In the genomic region with DNA sequence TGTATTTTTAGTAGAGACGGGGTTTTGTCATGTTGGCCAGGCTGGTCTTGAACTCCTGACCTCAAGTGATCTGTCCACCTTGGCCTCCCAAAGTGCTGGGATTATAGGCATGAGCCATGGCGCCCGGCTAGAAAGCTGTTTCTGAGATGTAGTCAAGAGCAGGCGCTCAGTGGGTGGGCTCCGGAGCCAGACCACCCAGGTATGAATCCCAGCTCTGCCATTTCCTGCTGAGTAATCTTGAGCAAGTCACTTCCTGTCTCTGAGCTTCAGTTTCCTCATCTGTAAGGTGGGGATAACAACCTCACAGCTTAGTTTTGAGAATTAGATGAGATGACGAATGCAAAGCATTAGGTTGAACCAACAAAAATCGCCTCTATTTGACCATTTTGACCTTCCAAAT, we compare ENCODE assay signal across 8 cellular contexts. TPM values are rescaled to one million over a fixed set of nuclear protein-coding genes. Genes with fewer than 3 reads are reported as not detected.
DNase-seq lines count a peak whose midpoint lies in the region; ATAC-seq, FAIRE-seq and TF ChIP-seq lines count a peak whose summit lies in the region.
"Not testable (repeated sequence)": the region's sequence is repeated elsewhere in the genome, so short reads cannot be mapped to it uniquely, and the experiment has no call there.
"Had no signal": no experiment of that assay in that cellular context is flagged by ENCODE, and none has a peak within 500 bp of the region (broad histone marks: within the 10 kb centered on the region; RNA-seq: fewer than 3 reads in every experiment).

No MANE protein-coding gene starts in this region.

- H2BK15ac ChIP-seq in mesenchymal stem cell (ENCODE audit: low read depth, poor library complexity, severe bottlenecking): not testable (repeated sequence)

- not testable (repeated sequence) for H3K36me3 Mint-ChIP-seq in endodermal cell (ENCODE audit: low read depth)

- not testable (repeated sequence) for H3K9me3 ChIP-seq in SJCRH30 (replicated peaks); adrenal gland (replicated peaks in 1 of 3); mesenchymal stem cell (ENCODE audit: control insufficient read depth, low read length); psoas muscle
- peaks cover 15% of the 10 kb centered on the region for H3K9me3 ChIP-seq in endodermal cell (ENCODE audit: control insufficient read depth, low read length)

- H3K4me1 ChIP-seq in SJCRH30 (peaks cover 36% of the 10 kb centered on the region), endodermal cell (ENCODE audit: control insufficient read depth, insufficient read depth, low read length) (peaks cover 21% of the 10 kb centered on the region), psoas muscle (peaks cover 33% of the 10 kb centered on the region)
- not testable (repeated sequence) for H3K4me1 ChIP-seq in adrenal gland (replicated peaks in 1 of 2); mesenchymal stem cell (ENCODE audit: control insufficient read depth, insufficient read depth, low read depth, low read length)

- not testable (repeated sequence) for H4K8ac ChIP-seq in mesenchymal stem cell (ENCODE audit: low read length)

- not testable (repeated sequence) for H3K27ac ChIP-seq in SJCRH30; endodermal cell (ENCODE audit: low read depth, low read length)
- H3K27ac ChIP-seq in adrenal gland: peak overlapping the region in 3 of 5 donors; percentile 65 to 85 (median 73)
- peak overlapping the region; percentile 83 for H3K27ac ChIP-seq in mesenchymal stem cell (ENCODE audit: low read length, poor library complexity, severe bottlenecking)
- H3K27ac ChIP-seq in psoas muscle: peak overlapping the region; percentile 76

- H3K4me3 Mint-ChIP-seq in endodermal cell: not testable (repeated sequence)

- not testable (repeated sequence) for H3K36me3 ChIP-seq in SJCRH30; adrenal gland (replicated peaks in 1 of 2); endodermal cell (ENCODE audit: control insufficient read depth, insufficient read depth, low read length); mesenchymal stem cell (ENCODE audit: control insufficient read depth in 1 of 2, insufficient read depth in 2 of 2, low read depth in 1 of 2, low read length in 2 of 2); psoas muscle (ENCODE audit: insufficient read depth in 1 of 2, low read depth in 1 of 2)

- H3K79me1 ChIP-seq in mesenchymal stem cell (replicated peaks; ENCODE audit: low read length, poor library complexity, severe bottlenecking): not testable (repeated sequence)

- H2BK5ac ChIP-seq in mesenchymal stem cell (ENCODE audit: low read depth, low read length, poor library complexity, severe bottlenecking): not testable (repeated sequence)

- not testable (repeated sequence) for TF ChIP-seq POLR2A in GM12891 (IDR thresholded peaks at IDR 0.05; ENCODE audit: low read depth, low read length); adrenal gland (IDR thresholded peaks at IDR 0.05)

- H2AK5ac ChIP-seq in mesenchymal stem cell (ENCODE audit: low read length, severe bottlenecking): not testable (repeated sequence)

- H3K23ac ChIP-seq in mesenchymal stem cell (ENCODE audit: low read length in 2 of 2): not testable (repeated sequence)

- not testable (repeated sequence) for H3K27me3 Mint-ChIP-seq in endodermal cell (ENCODE audit: insufficient read depth)

- not testable (repeated sequence) for ATAC-seq in psoas muscle

- H2AFZ ChIP-seq in mesenchymal stem cell (ENCODE audit: low read depth, low read length): not testable (repeated sequence)

- 65 to 83% (median 69%) methylated on average over 5 to 7 of the region's 7 CpGs for WGBS in adrenal gland, 4 donors
- WGBS in endodermal cell (ENCODE audit: insufficient coverage in 1 of 2, insufficient read length in 1 of 2), 2 experiments: 80 to 82% methylated on average over 6 to 7 of the region's 7 CpGs
- WGBS in mesenchymal stem cell: 70% methylated on average over 7 of the region's 7 CpGs
- 72 to 89% (median 78%) methylated on average over 7 of the region's 7 CpGs for WGBS in psoas muscle, 3 donors

- peaks cover 34% of the 10 kb centered on the region for H3K4me1 Mint-ChIP-seq in endodermal cell

- H4K91ac ChIP-seq in mesenchymal stem cell (ENCODE audit: low read length): not testable (repeated sequence)

- H3K18ac ChIP-seq in mesenchymal stem cell (ENCODE audit: low read depth in 1 of 2, low read length in 2 of 2): not testable (repeated sequence)

- not testable (repeated sequence) for H3K14ac ChIP-seq in mesenchymal stem cell (ENCODE audit: low read length in 2 of 2)

- H3K4ac ChIP-seq in mesenchymal stem cell (ENCODE audit: low read depth in 1 of 2, low read length in 2 of 2): not testable (repeated sequence)

- not testable (repeated sequence) for FAIRE-seq in GM12891 (lab: Jason Lieb, UNC)

- TF ChIP-seq CTCF in adrenal gland (IDR thresholded peaks at IDR 0.05); endodermal cell (conservative IDR thresholded peaks at IDR 0.05); psoas muscle (IDR thresholded peaks at IDR 0.05): not testable (repeated sequence)

- H3K4me2 ChIP-seq in mesenchymal stem cell (ENCODE audit: low read length, poor library complexity, severe bottlenecking): not testable (repeated sequence)

- H2BK12ac ChIP-seq in mesenchymal stem cell (ENCODE audit: low read length in 2 of 2): peak overlapping the region in 1 of 2 experiments; percentile 24

- intact Hi-C loops in adrenal gland (cut with DNase I): loop anchor here in 1 of 2 donors (5.0 kb wide), 1 partner anchor 275 kb away; no protein-coding TSS in a partner anchor
- intact Hi-C loops in psoas muscle (cut with DNase I): loop anchor here (2.0 to 5.0 kb wide), 3 partner anchors 55 to 345 kb away; partner anchors contain the start of gene PADI2 (in 1 of the 2)

- H3K27me3 ChIP-seq in SJCRH30; adrenal gland; endodermal cell (ENCODE audit: control insufficient read depth, insufficient read depth, low read length, poor library complexity, severe bottlenecking); psoas muscle (ENCODE audit: insufficient read depth in 3 of 3, low read length in 2 of 3): not testable (repeated sequence)
- H3K27me3 ChIP-seq in mesenchymal stem cell (ENCODE audit: control insufficient read depth in 1 of 2, insufficient read depth in 1 of 2, low read length in 2 of 2): peaks cover 0 to 25% of the 10 kb centered on the region in 2 experiments

- not testable (repeated sequence) for DNase-seq in GM12891 (ENCODE audit: insufficient read length, low spot score); adrenal gland; endodermal cell; mesenchymal stem cell; psoas muscle
- DNase-seq in HT1080 (ENCODE audit: low read depth): peak; percentile 83
- peak; percentile 72 to 74 for DNase-seq in SJCRH30

- H3K9me3 Mint-ChIP-seq in endodermal cell: peaks cover 19% of the 10 kb centered on the region

- H2BK120ac ChIP-seq in mesenchymal stem cell (ENCODE audit: low read depth, low read length): not testable (repeated sequence)

- H3K27ac Mint-ChIP-seq in endodermal cell: peak overlapping the region; percentile 63

- H3K9ac ChIP-seq in endodermal cell (ENCODE audit: extremely low read depth, low read length, poor library complexity, severe bottlenecking); mesenchymal stem cell (ENCODE audit: low read length): not testable (repeated sequence)

- H3K4me3 ChIP-seq in SJCRH30; adrenal gland; endodermal cell (ENCODE audit: low read length); mesenchymal stem cell (ENCODE audit: insufficient read depth in 1 of 2, low read depth in 1 of 2, low read length in 2 of 2); psoas muscle: not testable (repeated sequence)

RNA-seq across cellular contexts. Expression of gene SDHB, which starts 8.9 kb away (rescaled TPM):
- 92.5 TPM for polyA plus RNA-seq in GM12891 (2012; ENCODE audit: low read depth, missing spikeins)
- 292 and 299 TPM in 2 replicates for total RNA-seq in HT1080 (2014; rRNA removed; shearing (Covaris generic))
- 188 and 193 TPM in 2 replicates for polyA plus RNA-seq in HT1080 (2015; cell fraction: cytosol; rRNA removed)
- 108 and 113 TPM in 2 replicates for polyA plus RNA-seq in HT1080 (2015; cell fraction: nucleus; rRNA removed)
- 243 and 247 TPM in 2 replicates for total RNA-seq in SJCRH30 (2014; rRNA removed; shearing (Covaris generic))
- 100 to 1,000 TPM; 108 to 243 (median 152) TPM for total RNA-seq in adrenal gland
- 100 to 1,000 TPM in 1 of 3 donors, 10 to 100 TPM in 2; 52.3 to 228 (median 64.9) TPM for polyA plus RNA-seq in adrenal gland
- 10 to 100 TPM; 68.5 to 75.2 TPM for total RNA-seq in endodermal cell
- 91.8 TPM for polyA plus RNA-seq in endodermal cell (2013, experiment 1 of 2)
- polyA plus RNA-seq in endodermal cell (2013, experiment 2 of 2): 94.9 TPM
- 106 TPM for polyA plus RNA-seq in mesenchymal stem cell (2013, experiment 1 of 2)
- 107 TPM for polyA plus RNA-seq in mesenchymal stem cell (2013, experiment 2 of 2)
- total RNA-seq in psoas muscle: 100 to 1,000 TPM; 190 to 319 (median 208) TPM
- polyA plus RNA-seq in psoas muscle: 100 to 1,000 TPM; 266 to 452 (median 280) TPM

RNA-seq across cellular contexts. Expression of gene ATP13A2, which starts 51.0 kb away (rescaled TPM):
- polyA plus RNA-seq in GM12891 (2012; ENCODE audit: low read depth, missing spikeins): 9.0 TPM
- total RNA-seq in HT1080 (2014; rRNA removed; shearing (Covaris generic)): 34.8 and 46.9 TPM in 2 replicates
- 46.6 and 48.5 TPM in 2 replicates for polyA plus RNA-seq in HT1080 (2015; cell fraction: cytosol; rRNA removed)
- polyA plus RNA-seq in HT1080 (2015; cell fraction: nucleus; rRNA removed): 34.2 and 46.5 TPM in 2 replicates
- 77.9 and 83.3 TPM in 2 replicates for total RNA-seq in SJCRH30 (2014; rRNA removed; shearing (Covaris generic))
- 10 to 100 TPM; 27.0 to 82.4 (median 43.7) TPM for total RNA-seq in adrenal gland
- polyA plus RNA-seq in adrenal gland: 10 to 100 TPM; 11.8 to 51.9 (median 34.1) TPM
- total RNA-seq in endodermal cell: 10 to 100 TPM; 69.4 to 82.6 TPM
- polyA plus RNA-seq in endodermal cell (2013, experiment 1 of 2): 46.1 TPM
- 39.7 TPM for polyA plus RNA-seq in endodermal cell (2013, experiment 2 of 2)
- polyA plus RNA-seq in mesenchymal stem cell (2013, experiment 1 of 2): 27.8 TPM
- 27.3 TPM for polyA plus RNA-seq in mesenchymal stem cell (2013, experiment 2 of 2)
- total RNA-seq in psoas muscle: 10 to 100 TPM; 13.9 to 30.6 (median 22.6) TPM
- polyA plus RNA-seq in psoas muscle: 10 to 100 TPM; 17.3 to 22.6 (median 19.4) TPM

RNA-seq across cellular contexts. Expression of gene PADI2, which starts 56.5 kb away (rescaled TPM):
- 0.28 TPM for polyA plus RNA-seq in GM12891 (2012; ENCODE audit: low read depth, missing spikeins)
- not detected in 2 replicates for total RNA-seq in HT1080 (2014; rRNA removed; shearing (Covaris generic))
- polyA plus RNA-seq in HT1080 (2015; cell fraction: cytosol; rRNA removed): 0.07 and 0.09 TPM in 2 replicates
- polyA plus RNA-seq in HT1080 (2015; cell fraction: nucleus; rRNA removed): 0.16 TPM in 1 of 2 replicates, not detected in the other
- 4.3 and 4.6 TPM in 2 replicates for total RNA-seq in SJCRH30 (2014; rRNA removed; shearing (Covaris generic))
- under 1 TPM in 6 of 8 donors, not detected in 2; 0.39 to 0.88 (median 0.55) TPM for total RNA-seq in adrenal gland
- polyA plus RNA-seq in adrenal gland: under 1 TPM; 0.20 to 0.48 (median 0.46) TPM
- 1 to 10 TPM; 2.0 to 2.7 TPM for total RNA-seq in endodermal cell
- polyA plus RNA-seq in endodermal cell (2013, experiment 1 of 2): 2.3 TPM
- 2.4 TPM for polyA plus RNA-seq in endodermal cell (2013, experiment 2 of 2)
- 0.04 TPM for polyA plus RNA-seq in mesenchymal stem cell (2013, experiment 1 of 2)
- polyA plus RNA-seq in mesenchymal stem cell (2013, experiment 2 of 2): 0.03 TPM
- 100 to 1,000 TPM; 198 to 956 (median 431) TPM for total RNA-seq in psoas muscle
- polyA plus RNA-seq in psoas muscle: 100 to 1,000 TPM in 1 of 3 donors, 10 to 100 TPM in 2; 58.1 to 101 (median 58.3) TPM
- total RNA-seq: CD8-positive, alpha-beta T cell had no signal

Comparison
In these comparisons a context has a peak if more than half of its experiments do, and no peak if none do; other contexts are left out.
1. RNA of gene PADI2, which starts 56.5 kb away (total RNA-seq): 198 to 956 TPM in psoas muscle; 4.3 to 4.6 TPM in SJCRH30, 2.0 to 2.7 TPM in endodermal cell, 0.39 to 0.88 TPM in adrenal gland and not detected in HT1080; every median in the first group is over 10 times any median in the second.